27 cellular contexts compared by ENCODE assay signal in the genomic region with DNA sequence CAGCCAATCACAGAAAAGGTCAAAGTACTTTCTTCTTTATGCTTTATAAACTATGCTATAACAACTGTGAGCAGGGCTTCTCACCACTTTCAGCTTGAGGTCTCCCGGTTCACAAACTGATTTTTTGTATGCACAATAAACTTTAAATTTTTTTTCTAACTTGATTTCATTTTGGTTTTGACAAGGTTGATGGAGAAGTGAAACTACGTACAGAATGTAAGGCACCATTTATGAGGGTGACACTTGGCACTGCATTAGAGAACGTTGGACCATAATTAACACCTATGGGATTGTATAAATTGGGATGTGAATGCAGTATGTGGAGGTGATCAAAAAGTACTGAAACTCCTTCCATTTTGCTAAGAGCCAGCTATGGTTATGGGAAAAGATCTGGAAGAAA.
A peak's percentile ranks its signal among the peaks of the same experiment; 100 is the strongest.
DNase-seq lines count a peak whose midpoint lies in the region; ATAC-seq lines count a peak whose summit lies in the region.
"Had no signal": no experiment of that assay in that cellular context is flagged by ENCODE, and none has a peak within 500 bp of the region (broad histone marks: within the 10 kb centered on the region; RNA-seq: fewer than 3 reads in every experiment).

No MANE protein-coding gene starts in this region.

- no peak overlapping the region for H3K4me3 Mint-ChIP-seq in T-helper 17 cell
- H3K4me3 Mint-ChIP-seq: activated CD4-positive, alpha-beta T cell treated with anti-CD3 and anti-CD28 coated beads, Interleukin-2, amount 10 ng/mL, durations not matched to agents 7 days and 5 days; activated naive CD8-positive, alpha-beta T cell treated with anti-CD3 and anti-CD28 coated beads for 36 hours; activated T-helper 17 cell treated with anti-CD3 and anti-CD28 coated beads, Interleukin-2, amount 50 U/mL, for 72 hours; effector memory CD8-positive, alpha-beta T cell; GM23338; natural killer cell treated with Interleukin-12 subunit alpha and Interleukin-12 subunit beta and Interleukin-15 and Interleukin-18, amount 100 ng/mL, for 72 hours; stimulated activated effector memory CD8-positive, alpha-beta T cell treated with anti-CD3 and anti-CD28 coated beads, Interleukin-12 subunit alpha, Interleukin-12 subunit beta, amount 100 ng/mL, for 72 hours; T-cell had no signal

- no peaks in the 10 kb centered on the region for H3K27me3 Mint-ChIP-seq in T-helper 17 cell
- H3K27me3 Mint-ChIP-seq: activated CD4-positive, alpha-beta T cell treated with anti-CD3 and anti-CD28 coated beads, Interleukin-2, amount 10 ng/mL, durations not matched to agents 7 days and 5 days; activated naive CD8-positive, alpha-beta T cell treated with anti-CD3 and anti-CD28 coated beads for 36 hours; activated T-helper 17 cell treated with anti-CD3 and anti-CD28 coated beads, Interleukin-2, amount 50 U/mL, for 72 hours; effector memory CD8-positive, alpha-beta T cell; T-cell had no signal

- no peak overlapping the region for H3K4me3 ChIP-seq in BLaER1
- H3K4me3 ChIP-seq: GM23338, sigmoid colon, testis, vagina had no signal

- H3K27me3 ChIP-seq in BLaER1: peaks cover 43% of the 10 kb centered on the region
- H3K27me3 ChIP-seq: testis, vagina had no signal

- no peak overlapping the region for H3K27ac ChIP-seq in BLaER1
- H3K27ac ChIP-seq: parathyroid adenoma, sigmoid colon, testis, vagina had no signal

- no peaks in the 10 kb centered on the region for H3K4me1 Mint-ChIP-seq in T-helper 17 cell
- H3K4me1 Mint-ChIP-seq: activated CD4-positive, alpha-beta T cell treated with anti-CD3 and anti-CD28 coated beads, Interleukin-2, amount 10 ng/mL, durations not matched to agents 7 days and 5 days; activated naive CD8-positive, alpha-beta T cell treated with anti-CD3 and anti-CD28 coated beads for 36 hours; activated T-helper 17 cell treated with anti-CD3 and anti-CD28 coated beads, Interleukin-2, amount 50 U/mL, for 72 hours; GM23338; stimulated activated effector memory CD8-positive, alpha-beta T cell treated with anti-CD3 and anti-CD28 coated beads, Interleukin-12 subunit alpha, Interleukin-12 subunit beta, amount 100 ng/mL, for 72 hours; T-cell had no signal

- H3K36me3 Mint-ChIP-seq in T-helper 17 cell (ENCODE audit: low read depth): no peaks in the 10 kb centered on the region
- H3K36me3 Mint-ChIP-seq: activated naive CD8-positive, alpha-beta T cell treated with anti-CD3 and anti-CD28 coated beads for 36 hours; natural killer cell treated with Interleukin-12 subunit alpha and Interleukin-12 subunit beta and Interleukin-15 and Interleukin-18, amount 100 ng/mL, for 72 hours; stimulated activated effector memory CD8-positive, alpha-beta T cell treated with anti-CD3 and anti-CD28 coated beads, Interleukin-12 subunit alpha, Interleukin-12 subunit beta, amount 100 ng/mL, for 72 hours; T-cell had no signal

- no peaks in the 10 kb centered on the region for H3K36me3 ChIP-seq in BLaER1
- H3K36me3 ChIP-seq: sigmoid colon, vagina had no signal

- 0 out of 2 replicates have a peak overlapping the region, but pooled peaks have one; percentile 49 for H3K4me2 ChIP-seq in BLaER1
- H3K4me2 ChIP-seq: GM23338 had no signal

- peak; percentile 49 for ATAC-seq in GM19023 (IDR thresholded peaks at IDR 0.05; ENCODE audit: unreplicated experiment)
- ATAC-seq in HG02610 (IDR thresholded peaks at IDR 0.05; ENCODE audit: unreplicated experiment): peak; percentile 50
- peak; percentile 52 for ATAC-seq in HG03442 (IDR thresholded peaks at IDR 0.05; ENCODE audit: unreplicated experiment)
- ATAC-seq in GM19463 (IDR thresholded peaks at IDR 0.05; ENCODE audit: unreplicated experiment): no peak
- no peak for ATAC-seq in T-helper 17 cell
- ATAC-seq: activated T-helper 17 cell treated with anti-CD3 and anti-CD28 coated beads, Interleukin-2, amount 50 U/mL, for 72 hours; effector memory CD8-positive, alpha-beta T cell; GM23338; natural killer cell treated with Interleukin-12 subunit alpha and Interleukin-12 subunit beta and Interleukin-15 and Interleukin-18, amount 100 ng/mL, for 72 hours; stimulated activated effector memory CD8-positive, alpha-beta T cell treated with anti-CD3 and anti-CD28 coated beads, Interleukin-12 subunit alpha, Interleukin-12 subunit beta, amount 100 ng/mL, for 72 hours; T-cell had no signal

- no peaks in the 10 kb centered on the region for H4K20me1 ChIP-seq in BLaER1

- H3K9me3 ChIP-seq in BLaER1 (peaks cover 12% of the 10 kb centered on the region), T-helper 17 cell (ENCODE audit: control insufficient read depth, low read length, poor library complexity, severe bottlenecking) (no peaks in the 10 kb centered on the region)
- H3K9me3 ChIP-seq: sigmoid colon, testis, vagina had no signal

- H3K9ac ChIP-seq in BLaER1: no peak overlapping the region
- H3K9ac ChIP-seq: parathyroid adenoma had no signal

- H3K27ac Mint-ChIP-seq in T-helper 17 cell: no peak overlapping the region
- H3K27ac Mint-ChIP-seq: activated CD4-positive, alpha-beta T cell treated with anti-CD3 and anti-CD28 coated beads, Interleukin-2, amount 10 ng/mL, durations not matched to agents 7 days and 5 days; activated naive CD8-positive, alpha-beta T cell treated with anti-CD3 and anti-CD28 coated beads for 36 hours; activated T-helper 17 cell treated with anti-CD3 and anti-CD28 coated beads, Interleukin-2, amount 50 U/mL, for 72 hours; effector memory CD8-positive, alpha-beta T cell; GM23338; natural killer cell treated with Interleukin-12 subunit alpha and Interleukin-12 subunit beta and Interleukin-15 and Interleukin-18, amount 100 ng/mL, for 72 hours; stimulated activated effector memory CD8-positive, alpha-beta T cell treated with anti-CD3 and anti-CD28 coated beads, Interleukin-12 subunit alpha, Interleukin-12 subunit beta, amount 100 ng/mL, for 72 hours; T-cell had no signal

- DNase-seq in stimulated activated CD4-positive, alpha-beta T cell treated with anti-CD3 and anti-CD28 coated beads, Interleukin-4, amount 100 ng/mL, for 24 hours: no peak
- DNase-seq in SKM-1 treated with dmso at 0.1 percent for 144 hours (lab: John Stamatoyannopoulos, UW; ENCODE audit: unreplicated experiment): no peak
- DNase-seq in T-helper 17 cell: no peak
- DNase-seq: 8988T; activated CD4-positive, alpha-beta T cell treated with anti-CD3 and anti-CD28 coated beads, Interleukin-2, amount 10 ng/mL, durations not matched to agents 7 days and 5 days; activated naive CD8-positive, alpha-beta T cell treated with anti-CD3 and anti-CD28 coated beads for 36 hours; effector memory CD8-positive, alpha-beta T cell; midbrain; NCI-H1694; NCI-H226; NCI-H774; OCI-M1; Right ventricle myocardium superior; sigmoid colon; T-cell; testis had no signal

- peaks cover 21% of the 10 kb centered on the region for H3K4me1 ChIP-seq in BLaER1
- H3K4me1 ChIP-seq: parathyroid adenoma, sigmoid colon, testis, vagina had no signal

Comparison
In these comparisons a context has a peak if more than half of its experiments do, and no peak if none do; other contexts are left out.
1. ATAC-seq: peak in GM19023 (single experiment), HG02610 (single experiment) and HG03442 (single experiment); none in GM19463 (single experiment) and T-helper 17 cell (single experiment).